ENCODE assay signal across 9 cellular contexts in the genomic region with DNA sequence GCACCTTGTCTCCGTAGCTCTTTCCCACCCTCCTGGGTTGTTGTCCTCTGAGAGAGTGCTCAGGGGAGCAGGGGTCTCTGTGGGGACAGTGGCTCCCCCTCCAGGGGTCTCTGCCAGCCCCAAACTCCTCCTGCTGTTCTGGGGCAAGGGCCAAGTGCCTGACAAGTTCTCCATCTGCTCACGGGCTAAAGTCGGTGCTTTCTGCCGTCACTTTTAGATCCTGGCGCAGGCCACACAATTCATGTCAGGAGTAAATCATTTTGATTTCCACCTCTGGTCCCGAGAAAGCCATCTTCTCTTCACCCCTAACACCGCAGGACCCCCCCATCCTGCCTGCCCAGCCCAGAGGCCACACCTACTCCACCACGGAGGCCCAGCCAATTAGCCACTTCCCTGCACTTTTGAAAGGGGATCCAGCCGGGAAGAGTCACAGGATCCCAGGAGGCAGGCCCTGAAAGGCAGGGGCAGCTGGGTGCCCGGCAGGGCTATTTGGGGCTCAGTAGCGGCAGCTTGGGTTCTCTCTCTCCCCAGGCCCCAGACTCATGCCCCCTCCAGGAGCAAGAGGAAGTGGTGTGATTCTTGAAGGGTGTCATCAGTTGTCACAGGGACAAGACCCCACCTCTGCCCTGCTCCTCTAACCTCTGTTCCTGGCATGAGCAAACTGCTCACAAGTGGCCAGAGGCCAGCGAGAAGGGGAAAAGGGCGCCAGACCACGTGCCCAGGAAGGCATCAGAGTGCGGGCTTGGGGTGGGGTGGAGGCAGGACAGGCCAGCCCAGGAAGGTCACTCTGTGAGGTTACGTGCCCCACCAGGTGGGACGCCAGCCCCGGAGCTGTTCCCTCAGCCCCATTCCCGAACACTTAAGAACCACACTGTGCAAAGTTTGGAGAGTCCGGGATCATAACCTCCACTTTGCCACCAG. TPM values are rescaled to one million over a fixed set of nuclear protein-coding genes. Genes with fewer than 3 reads are reported as not detected.
A peak's percentile ranks its signal among the peaks of the same experiment; 100 is the strongest.
DNase-seq lines count a peak whose midpoint lies in the region; ATAC-seq and TF ChIP-seq lines count a peak whose summit lies in the region.
"Had no signal": no experiment of that assay in that cellular context is flagged by ENCODE, and none has a peak within 500 bp of the region (broad histone marks: within the 10 kb centered on the region; RNA-seq: fewer than 3 reads in every experiment).

No MANE protein-coding gene starts in this region.

- no peak for ATAC-seq in activated CD8-positive, alpha-beta memory T cell treated with anti-CD3 and anti-CD28 coated beads, Interleukin-2, amount 10 ng/mL, durations not matched to agents 7 days and 5 days
- ATAC-seq in left ventricle myocardium superior = peak; percentile 65
- no peak for ATAC-seq in GM19351 (IDR thresholded peaks at IDR 0.05; ENCODE audit: unreplicated experiment)
- no peak for ATAC-seq in HG02938 (IDR thresholded peaks at IDR 0.05; ENCODE audit: unreplicated experiment)

- peak overlapping the region; percentile 74 for H3K27ac Mint-ChIP-seq in activated CD8-positive, alpha-beta memory T cell treated with anti-CD3 and anti-CD28 coated beads, Interleukin-2, amount 10 ng/mL, durations not matched to agents 7 days and 5 days

- no peaks in the 10 kb centered on the region for H3K27me3 Mint-ChIP-seq in activated CD8-positive, alpha-beta memory T cell treated with anti-CD3 and anti-CD28 coated beads, Interleukin-2, amount 10 ng/mL, durations not matched to agents 7 days and 5 days

- H3K36me3 Mint-ChIP-seq in activated CD8-positive, alpha-beta memory T cell treated with anti-CD3 and anti-CD28 coated beads, Interleukin-2, amount 10 ng/mL, durations not matched to agents 7 days and 5 days = no peaks in the 10 kb centered on the region

- peaks cover 11 to 30% (median 22%) of the 10 kb centered on the region in 6 donors for H3K4me1 ChIP-seq in spleen

- H3K27me3 ChIP-seq in spleen (replicated peaks in 1 of 7) = peaks cover 0 to 11% (median 0%) of the 10 kb centered on the region in 7 donors

- CTCF ChIA-PET in activated CD8-positive, alpha-beta memory T cell treated with anti-CD3 and anti-CD28 coated beads, Interleukin-2, amount 10 ng/mL, durations not matched to agents 7 days and 5 days (lab: Charles Lee) = interaction anchor here (1.1 to 1.4 kb wide), 5 partner anchors 12 to 328 kb away, joined by 3 to 8 read pairs (median 4); no protein-coding TSS in a partner anchor

- DNase-seq in activated CD8-positive, alpha-beta memory T cell treated with anti-CD3 and anti-CD28 coated beads, Interleukin-2, amount 10 ng/mL, durations not matched to agents 7 days and 5 days = no peak
- DNase-seq in activated CD8-positive, alpha-beta memory T cell treated with anti-CD3 and anti-CD28 coated beads, Interleukin-2, amount 50 U/mL, for 48 hours = no peak
- DNase-seq in left ventricle myocardium superior (peak; percentile 73), spleen (no peak), germinal center (ENCODE audit: low spot score) (no peak)

- intact Hi-C loops in left ventricle myocardium superior (cut with micrococcal nuclease) (no loop called here), spleen (cut with DNase I; ENCODE audit: low total_unique reads) (no loop called here)

- peaks cover 7% of the 10 kb centered on the region for H3K4me1 Mint-ChIP-seq in activated CD8-positive, alpha-beta memory T cell treated with anti-CD3 and anti-CD28 coated beads, Interleukin-2, amount 10 ng/mL, durations not matched to agents 7 days and 5 days

- no peak for TF ChIP-seq POLR2A in spleen (IDR thresholded peaks at IDR 0.05)

- H3K36me3 ChIP-seq in spleen = no peaks in the 10 kb centered on the region

- H3K27ac ChIP-seq in VCaP (peak overlapping the region; percentile 100), spleen (no peak overlapping the region)
- H3K27ac ChIP-seq: epithelial cell of prostate had no signal

- no peaks in the 10 kb centered on the region for H3K9me3 ChIP-seq in spleen

- no peaks in the 10 kb centered on the region for H3K9me3 Mint-ChIP-seq in activated CD8-positive, alpha-beta memory T cell treated with anti-CD3 and anti-CD28 coated beads, Interleukin-2, amount 10 ng/mL, durations not matched to agents 7 days and 5 days (ENCODE audit: low read depth)

- WGBS in spleen, 5 donors = 57 to 75% (median 66%) methylated on average over 14 to 20 of the region's 20 CpGs

- H3K4me3 Mint-ChIP-seq in activated CD8-positive, alpha-beta memory T cell treated with anti-CD3 and anti-CD28 coated beads, Interleukin-2, amount 10 ng/mL, durations not matched to agents 7 days and 5 days = peak overlapping the region; percentile 54

- TF ChIP-seq CTCF in VCaP (conservative IDR thresholded peaks at IDR 0.05) = no peak
- no peak for TF ChIP-seq CTCF in spleen (IDR thresholded peaks at IDR 0.05 in 8 of 11, conservative IDR thresholded peaks at IDR 0.05 in 3 of 11)

- peak overlapping the region in 6 of 8 donors; percentile 56 to 90 (median 80) for H3K4me3 ChIP-seq in spleen

RNA-seq across cellular contexts. Expression of a gene that starts 1.3 kb away (rescaled TPM):
- 10 to 100 TPM; 10.1 to 12.3 TPM for total RNA-seq in activated CD8-positive, alpha-beta memory T cell treated with anti-CD3 and anti-CD28 coated beads, Interleukin-2, amount 10 ng/mL, durations not matched to agents 7 days and 5 days
- total RNA-seq in left ventricle myocardium superior (139 TPM), spleen (10 to 100 TPM in 1 of 7 donors, 1 to 10 TPM in 6; 5.1 to 10.6 (median 7.3) TPM)
- 10 to 100 TPM in 2 of 3 donors, 1 to 10 TPM in 1; 7.0 to 20.3 (median 17.6) TPM for polyA plus RNA-seq in spleen

RNA-seq across cellular contexts. Expression of a gene that starts 21.3 kb away (rescaled TPM):
- total RNA-seq in activated CD8-positive, alpha-beta memory T cell treated with anti-CD3 and anti-CD28 coated beads, Interleukin-2, amount 10 ng/mL, durations not matched to agents 7 days and 5 days = 100 to 1,000 TPM; 303 to 410 TPM
- 127 TPM for total RNA-seq in left ventricle myocardium superior
- 100 to 1,000 TPM in 2 of 7 donors, 10 to 100 TPM in 5; 61.2 to 111 (median 88.2) TPM for total RNA-seq in spleen
- polyA plus RNA-seq in spleen = 10 to 100 TPM; 30.1 to 68.4 (median 38.8) TPM

RNA-seq across cellular contexts. Expression of a gene that starts 41.9 kb away (rescaled TPM):
- 100 to 1,000 TPM; 210 to 217 TPM for total RNA-seq in activated CD8-positive, alpha-beta memory T cell treated with anti-CD3 and anti-CD28 coated beads, Interleukin-2, amount 10 ng/mL, durations not matched to agents 7 days and 5 days
- total RNA-seq in left ventricle myocardium superior (6.9 TPM), spleen (100 to 1,000 TPM; 129 to 248 (median 178) TPM)
- polyA plus RNA-seq in spleen = 100 to 1,000 TPM; 120 to 210 (median 159) TPM

Comparison
In these comparisons a context has a peak if more than half of its experiments do, and no peak if none do; other contexts are left out.
1. RNA of a gene that starts 1.3 kb away (total RNA-seq): 139 TPM in left ventricle myocardium superior (single experiment); 10.1 to 12.3 TPM in activated CD8-positive, alpha-beta memory T cell treated with anti-CD3 and anti-CD28 coated beads, Interleukin-2, amount 10 ng/mL, durations not matched to agents 7 days and 5 days and 5.1 to 10.6 TPM in spleen; every median in the first group is over 10 times any median in the second.
2. RNA of a gene that starts 41.9 kb away (total RNA-seq): 210 to 217 TPM in activated CD8-positive, alpha-beta memory T cell treated with anti-CD3 and anti-CD28 coated beads, Interleukin-2, amount 10 ng/mL, durations not matched to agents 7 days and 5 days and 129 to 248 TPM in spleen; 6.9 TPM in left ventricle myocardium superior (single experiment); every median in the first group is over 10 times any median in the second.